Comparison of ENCODE assay signal across 18 cellular contexts in the genomic region with DNA sequence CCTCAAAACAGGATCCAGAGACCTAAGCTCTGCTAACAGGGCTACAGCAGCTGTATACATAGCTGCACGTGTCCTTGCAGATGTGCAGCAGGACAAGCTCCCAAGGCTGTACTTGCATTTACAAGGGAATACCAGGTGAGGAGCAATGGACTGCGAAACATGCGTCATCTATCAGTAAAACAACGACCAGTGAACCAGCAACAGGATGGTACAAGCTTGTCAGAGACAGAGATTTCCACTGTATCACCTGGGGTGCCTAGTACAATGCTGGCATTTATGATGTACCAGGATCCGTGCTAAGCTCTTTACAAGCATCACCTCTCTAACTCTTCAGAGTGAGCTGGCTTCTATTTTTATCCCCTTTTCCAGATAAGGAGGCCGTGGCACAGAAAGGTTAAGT.
DNase-seq lines count a peak whose midpoint lies in the region; ATAC-seq, FAIRE-seq and TF ChIP-seq lines count a peak whose summit lies in the region.
"Had no signal": no experiment of that assay in that cellular context is flagged by ENCODE, and none has a peak within 500 bp of the region (broad histone marks: within the 10 kb centered on the region; RNA-seq: fewer than 3 reads in every experiment).

No MANE protein-coding gene starts in this region.

- H3K27me3 ChIP-seq in left ventricle myocardium inferior (ENCODE audit: low read depth) (no peaks in the 10 kb centered on the region), Karpas-422 (ENCODE audit: low read length) (no peaks in the 10 kb centered on the region), pancreas (no peaks in the 10 kb centered on the region), body of pancreas (no peaks in the 10 kb centered on the region), osteoblast (ENCODE audit: insufficient read depth, low read length) (no peaks in the 10 kb centered on the region), A673 (replicated peaks; ENCODE audit: insufficient read depth, low read depth, low read length, poor library complexity) (no peaks in the 10 kb centered on the region)
- H3K27me3 ChIP-seq: ovary had no signal

- no peak overlapping the region for H3K4me3 ChIP-seq in left ventricle myocardium inferior
- H3K4me3 ChIP-seq in Karpas-422 (ENCODE audit: low read length), result no peak overlapping the region
- no peak overlapping the region for H3K4me3 ChIP-seq in pancreas
- H3K4me3 ChIP-seq in body of pancreas, result no peak overlapping the region
- no peak overlapping the region for H3K4me3 ChIP-seq in osteoblast (ENCODE audit: insufficient read depth, low read length)
- H3K4me3 ChIP-seq in A673 (ENCODE audit: low read depth, low read length, poor library complexity, severe bottlenecking), result no peak overlapping the region
- H3K4me3 ChIP-seq: ovary had no signal

- CTCF ChIA-PET in A673 (lab: Charles Lee), result no interaction called here

- 64 to 66% methylated on average over 6 of the region's 6 CpGs for WGBS in pancreas, 2 donors
- WGBS in body of pancreas, 2 donors, result 63 to 65% methylated on average over 6 of the region's 6 CpGs

- ATAC-seq in Right ventricle myocardium inferior (peak; percentile 13), esophagus mucosa (peak; percentile 53), pancreas (peak; percentile 25 to 57 (median 38)), body of pancreas (no peak)
- ATAC-seq: left lobe of liver had no signal

- H4K20me1 ChIP-seq in Karpas-422 (ENCODE audit: insufficient read depth, low read depth, low read length) (0 out of 2 replicates have a peak, but pooled peaks cover 2% of the 10 kb centered on the region), osteoblast (ENCODE audit: insufficient read depth, low read length) (peaks cover 25% of the 10 kb centered on the region)

- BruUV-seq in A673 (replicated peaks; lab: Mats Ljungman, UMichigan), result no TSS peak

- no peak for FAIRE-seq in pancreas (lab: Jason Lieb, UNC)
- FAIRE-seq: astrocyte, endometrium, H54 had no signal

- TF ChIP-seq POLR2A in body of pancreas (IDR thresholded peaks at IDR 0.05), result no peak

- H2AFZ ChIP-seq in Karpas-422 (ENCODE audit: low read length) (no peak overlapping the region), osteoblast (ENCODE audit: low read length) (no peak overlapping the region)

- DNase-seq in Right ventricle myocardium inferior (ENCODE audit: missing footprints) (no peak), left ventricle myocardium inferior (no peak), Karpas-422 (peak; percentile 73), pancreas (no peak), body of pancreas (no peak), osteoblast (ENCODE audit: insufficient read length, low spot score, missing footprints) (no peak), A673 (ENCODE audit: low spot score) (no peak)
- DNase-seq: activated CD4-positive, alpha-beta T cell treated with anti-CD3 and anti-CD28 coated beads, Interleukin-2, amount 50 U/mL, for 4 hours; AML-193; KBM-7; NCI-H1105; NCI-H82; ovary had no signal

- peak overlapping the region; percentile 15 for H3K9ac ChIP-seq in Karpas-422 (ENCODE audit: low read length)

- H3K4me1 ChIP-seq in left ventricle myocardium inferior, result peaks cover 6% of the 10 kb centered on the region
- H3K4me1 ChIP-seq in Karpas-422 (ENCODE audit: low read length), result peaks cover 98% of the 10 kb centered on the region
- H3K4me1 ChIP-seq in pancreas, result peaks cover 0 to 7% (median 0%) of the 10 kb centered on the region in 3 donors
- peaks cover 9% of the 10 kb centered on the region for H3K4me1 ChIP-seq in body of pancreas
- H3K4me1 ChIP-seq in osteoblast (ENCODE audit: insufficient read depth, low read length), result no peaks in the 10 kb centered on the region
- H3K4me1 ChIP-seq in A673 (ENCODE audit: insufficient read depth, low read length, poor library complexity, severe bottlenecking), result no peaks in the 10 kb centered on the region

- intact Hi-C loops in Right ventricle myocardium inferior (cut with DNase I), result no loop called here
- intact Hi-C loops in left ventricle myocardium inferior (cut with micrococcal nuclease), result no loop called here
- intact Hi-C loops in pancreas (cut with DNase I), result no loop called here
- intact Hi-C loops in body of pancreas (cut with DNase I), result no loop called here
- intact Hi-C loops in A673 (cut with micrococcal nuclease; ENCODE audit: unreplicated experiment), result no loop called here

- POLR2A ChIA-PET in A673 (lab: Charles Lee; ENCODE audit: low non-redundant PET), result no interaction called here

- TF ChIP-seq CTCF in left ventricle myocardium inferior (IDR thresholded peaks at IDR 0.05; ENCODE audit: borderline replicate concordance) (no peak), pancreas (IDR thresholded peaks at IDR 0.05) (no peak), body of pancreas (IDR thresholded peaks at IDR 0.05) (no peak), osteoblast (IDR thresholded peaks at IDR 0.05; ENCODE audit: extremely low read depth, low read depth, low read length) (no peak), A673 (conservative IDR thresholded peaks at IDR 0.05; ENCODE audit: low read depth, low read length) (no peak)

- H3K4me2 ChIP-seq in Karpas-422 (ENCODE audit: low read depth, low read length, poor library complexity, severe bottlenecking) (peak overlapping the region; percentile 45), osteoblast (ENCODE audit: insufficient read depth, low read length) (no peak overlapping the region)

- H3K79me2 ChIP-seq in Karpas-422 (ENCODE audit: low read length) (peaks cover 98% of the 10 kb centered on the region), osteoblast (ENCODE audit: insufficient read depth, low read length) (peaks cover 21% of the 10 kb centered on the region)

- H3K27ac ChIP-seq in left ventricle myocardium inferior (replicated peaks) (no peak overlapping the region), Karpas-422 (ENCODE audit: low read length) (peak overlapping the region; percentile 79), pancreas (no peak overlapping the region), body of pancreas (no peak overlapping the region), osteoblast (ENCODE audit: low read depth, low read length) (no peak overlapping the region), A673 (ENCODE audit: low read depth, low read length, poor library complexity, severe bottlenecking) (no peak overlapping the region)
- H3K27ac ChIP-seq: ovary had no signal

- H3K36me3 ChIP-seq in left ventricle myocardium inferior (peaks cover 9% of the 10 kb centered on the region), Karpas-422 (ENCODE audit: insufficient read depth, low read length) (peaks cover 5% of the 10 kb centered on the region; the same call in 1 of the 2 replicates), pancreas (no peaks in the 10 kb centered on the region), body of pancreas (replicated peaks in 1 of 2; ENCODE audit: insufficient read depth in 1 of 2, low read depth in 2 of 2) (no peaks in the 10 kb centered on the region), osteoblast (ENCODE audit: insufficient read depth, low read length) (peaks cover 7% of the 10 kb centered on the region), A673 (ENCODE audit: insufficient read depth, low read length, poor library complexity, severe bottlenecking) (no peaks in the 10 kb centered on the region)
- H3K36me3 ChIP-seq: ovary had no signal

- H3K9me3 ChIP-seq in left ventricle myocardium inferior (replicated peaks) (no peaks in the 10 kb centered on the region), Karpas-422 (ENCODE audit: low read length) (no peaks in the 10 kb centered on the region), pancreas (no peaks in the 10 kb centered on the region), body of pancreas (no peaks in the 10 kb centered on the region), osteoblast (ENCODE audit: low read depth, low read length) (no peaks in the 10 kb centered on the region), A673 (ENCODE audit: low read depth, low read length, poor library complexity, severe bottlenecking) (no peaks in the 10 kb centered on the region)
- H3K9me3 ChIP-seq: ovary had no signal

- H3K9me2 ChIP-seq in Karpas-422 (replicated peaks; ENCODE audit: insufficient read depth, low read length), result no peaks in the 10 kb centered on the region
